Comparison of ENCODE assay signal across 8 cellular contexts in genomic region chr11:59283825-59284772, GRCh38.
DNase-seq lines count a peak whose midpoint lies in the region; ATAC-seq and TF ChIP-seq lines count a peak whose summit lies in the region.

No MANE protein-coding gene starts in this region.

- ATAC-seq in HG02588 (IDR thresholded peaks at IDR 0.05; ENCODE audit: unreplicated experiment) = peak; percentile 56
- peak; percentile 60 for ATAC-seq in central memory CD8-positive, alpha-beta T cell (replicated peaks; ENCODE audit: extremely low read depth, poor library complexity, severe bottlenecking)

- H3K9me3 ChIP-seq in liver (ENCODE audit: control insufficient read depth in 4 of 4, low read length in 3 of 4) = no peaks in the 10 kb centered on the region

- no peak overlapping the region for H3K27ac Mint-ChIP-seq in central memory CD8-positive, alpha-beta T cell (ENCODE audit: low read depth)

- peak overlapping the region; percentile 41 for H3K4me3 Mint-ChIP-seq in central memory CD8-positive, alpha-beta T cell

- H3K4me3 ChIP-seq in NB4 (ENCODE audit: low read depth, low read length) = no peak overlapping the region
- no peak overlapping the region for H3K4me3 ChIP-seq in liver (ENCODE audit: low read depth in 1 of 3, low read length in 3 of 3)

- TF ChIP-seq POLR2A in NB4 (IDR thresholded peaks at IDR 0.05; ENCODE audit: extremely low read depth, insufficient read length) = no peak

- TF ChIP-seq CTCF in NB4 (IDR thresholded peaks at IDR 0.05; ENCODE audit: low read depth, low read length) (peak; percentile 83), liver (IDR thresholded peaks at IDR 0.05; ENCODE audit: low read depth, low read length, missing input control) (peak; percentile 74)

- peaks cover 55% of the 10 kb centered on the region for H3K27me3 Mint-ChIP-seq in central memory CD8-positive, alpha-beta T cell

- H3K36me3 Mint-ChIP-seq in central memory CD8-positive, alpha-beta T cell (ENCODE audit: insufficient read depth) = no peaks in the 10 kb centered on the region

- H3K27me3 ChIP-seq in liver (ENCODE audit: control insufficient read depth in 4 of 4, insufficient read depth in 4 of 4, low read length in 3 of 4) = no peaks in the 10 kb centered on the region

- no peaks in the 10 kb centered on the region for H3K36me3 ChIP-seq in liver (ENCODE audit: control insufficient read depth in 4 of 4, insufficient read depth in 3 of 4, low read depth in 1 of 4, low read length in 3 of 4)

- DNase-seq in activated gamma-delta T cell treated with Interleukin-2 at 50 U/mL for 16 hours = peak; percentile 26
- no peak for DNase-seq in activated gamma-delta T cell (lab: John Stamatoyannopoulos, UW)
- peak; percentile 64 for DNase-seq in NB4 (ENCODE audit: low read depth)
- peak; percentile 14 for DNase-seq in T-helper 9 cell
- no peak for DNase-seq in central memory CD8-positive, alpha-beta T cell (ENCODE audit: low spot score in 2 of 2)
- peak; percentile 7 for DNase-seq in stimulated activated CD8-positive, alpha-beta memory T cell treated with anti-CD3 and anti-CD28 coated beads, Interleukin-7, amount 100 ng/mL, for 24 hours (ENCODE audit: low read depth)

- H3K4me1 Mint-ChIP-seq in central memory CD8-positive, alpha-beta T cell = peaks cover 8% of the 10 kb centered on the region

- H3K4me1 ChIP-seq in liver (ENCODE audit: control insufficient read depth in 4 of 4, insufficient read depth in 4 of 4, low read length in 3 of 4) = peaks cover 2 to 46% (median 25%) of the 10 kb centered on the region in 4 donors

- H3K9ac ChIP-seq in liver (ENCODE audit: low read depth in 1 of 2, low read length in 2 of 2) = no peak overlapping the region

- H3K9me3 Mint-ChIP-seq in central memory CD8-positive, alpha-beta T cell = no peaks in the 10 kb centered on the region

- peak; percentile 77 to 88 for TF ChIP-seq RAD21 in liver (IDR thresholded peaks at IDR 0.05)

- no peak overlapping the region for H3K27ac ChIP-seq in liver (ENCODE audit: low read depth in 1 of 2, low read length in 2 of 2)

- 60% methylated on average over 14 of the region's 14 CpGs for WGBS in liver

TF ChIP-seq in liver, 16 proteins besides CTCF, POLR2A, EP300 and RAD21:
- no peak for TF ChIP-seq REST (IDR thresholded peaks at IDR 0.05)
- TF ChIP-seq ATF3 (IDR thresholded peaks at IDR 0.05) = no peak
- TF ChIP-seq RXRA (IDR thresholded peaks at IDR 0.05) = no peak
- no peak for TF ChIP-seq SP1 (IDR thresholded peaks at IDR 0.05)
- TF ChIP-seq MAX (IDR thresholded peaks at IDR 0.05) = no peak
- no peak for TF ChIP-seq FOXA2 (IDR thresholded peaks at IDR 0.05)
- no peak for TF ChIP-seq ZBTB33 (IDR thresholded peaks at IDR 0.05)
- no peak for TF ChIP-seq EGR1 (IDR thresholded peaks at IDR 0.05; ENCODE audit: low read depth in 2 of 2)
- no peak for TF ChIP-seq HNF4A (conservative IDR thresholded peaks at IDR 0.05)
- TF ChIP-seq JUND (IDR thresholded peaks at IDR 0.05) = no peak
- TF ChIP-seq HNF4G (IDR thresholded peaks at IDR 0.05) = no peak
- no peak for TF ChIP-seq TAF1 (conservative IDR thresholded peaks at IDR 0.05)
- no peak for TF ChIP-seq FOXA1 (IDR thresholded peaks at IDR 0.05)
- no peak for TF ChIP-seq NR2F2 (IDR thresholded peaks at IDR 0.05)
- no peak for TF ChIP-seq YY1 (IDR thresholded peaks at IDR 0.05)
- no peak for TF ChIP-seq GABPA (IDR thresholded peaks at IDR 0.05 in 1 of 2, conservative IDR thresholded peaks at IDR 0.05 in 1 of 2)

Comparison
In these comparisons a context has a peak if more than half of its experiments do, and no peak if none do; other contexts are left out.
1. DNase-seq: peak in activated gamma-delta T cell treated with Interleukin-2 at 50 U/mL for 16 hours (single experiment), NB4 (single experiment), T-helper 9 cell (single experiment) and stimulated activated CD8-positive, alpha-beta memory T cell treated with anti-CD3 and anti-CD28 coated beads, Interleukin-7, amount 100 ng/mL, for 24 hours (single experiment); none in activated gamma-delta T cell (single experiment) and central memory CD8-positive, alpha-beta T cell (0 of 2).